In genomic region chr14:105858676-105859025, GRCh38 we compare ENCODE assay signal across 12 cellular contexts.
DNase-seq lines count a peak whose midpoint lies in the region; ATAC-seq and TF ChIP-seq lines count a peak whose summit lies in the region.
"Had no signal": no experiment of that assay in that cellular context is flagged by ENCODE, and none has a peak within 500 bp of the region (broad histone marks: within the 10 kb centered on the region; RNA-seq: fewer than 3 reads in every experiment).

No MANE protein-coding gene starts in this region.

- intact Hi-C loops in natural killer cell (cut with micrococcal nuclease): no loop called here
- intact Hi-C loops in colonic mucosa (cut with DNase I): no loop called here

- H3K9me3 ChIP-seq in CD8-positive, alpha-beta memory T cell (ENCODE audit: low read length): no peaks in the 10 kb centered on the region
- H3K9me3 ChIP-seq in colonic mucosa: no peaks in the 10 kb centered on the region

- H3K9ac ChIP-seq in colonic mucosa (ENCODE audit: low read depth in 2 of 2, low read length in 2 of 2): no peak overlapping the region

- H3K36me3 ChIP-seq in CD8-positive, alpha-beta memory T cell (ENCODE audit: insufficient read depth, low read length): no peaks in the 10 kb centered on the region
- H3K36me3 ChIP-seq in colonic mucosa: no peaks in the 10 kb centered on the region

- DNase-seq in CD8-positive, alpha-beta memory T cell: peak in 1 of 5 donors; percentile 8
- peak; percentile 18 to 31 for DNase-seq in activated T-cell treated with anti-CD3 and anti-CD28 coated beads, Interleukin-2, amount 50 U/mL, for 48 hours
- DNase-seq in natural killer cell (peak; percentile 7), NCI-H1105 (lab: John Stamatoyannopoulos, UW) (no peak), colonic mucosa (no peak), Kasumi-1 (lab: John Stamatoyannopoulos, UW) (no peak)
- DNase-seq: Calu3; H7; NCI-H1436; NCI-H748 treated with DMSO at 0.1 percent for 48 hours; stimulated activated CD4-positive, alpha-beta T cell treated with anti-CD3 and anti-CD28 coated beads, Interleukin-4, amount 100 ng/mL, for 24 hours had no signal

- no peaks in the 10 kb centered on the region for H3K27me3 ChIP-seq in CD8-positive, alpha-beta memory T cell (ENCODE audit: insufficient read depth, low read length, poor library complexity, severe bottlenecking)
- no peaks in the 10 kb centered on the region for H3K27me3 ChIP-seq in colonic mucosa

- POLR2A ChIA-PET in CD8-positive, alpha-beta memory T cell (lab: Charles Lee): no interaction called here

- no peaks in the 10 kb centered on the region for H3K9me3 Mint-ChIP-seq in CD8-positive, alpha-beta memory T cell
- no peaks in the 10 kb centered on the region for H3K9me3 Mint-ChIP-seq in natural killer cell

- peaks cover 0 to 2% (median under 1%) of the 10 kb centered on the region in 3 donors for H3K36me3 Mint-ChIP-seq in CD8-positive, alpha-beta memory T cell
- no peaks in the 10 kb centered on the region for H3K36me3 Mint-ChIP-seq in natural killer cell

- peak; percentile 41 for TF ChIP-seq POLR2A in GM19099 (IDR thresholded peaks at IDR 0.05; ENCODE audit: extremely low read depth, insufficient read length, low read depth)

- H3K27ac Mint-ChIP-seq in CD8-positive, alpha-beta memory T cell: peak overlapping the region; percentile 23 to 96 (median 78)
- H3K27ac Mint-ChIP-seq in natural killer cell: no peak overlapping the region

- peak in 1 of 3 donors; percentile 18 for ATAC-seq in natural killer cell

- H3K4me1 Mint-ChIP-seq in CD8-positive, alpha-beta memory T cell: peaks cover 50 to 95% (median 69%) of the 10 kb centered on the region in 3 donors
- H3K4me1 Mint-ChIP-seq in natural killer cell: peaks cover 21 to 25% of the 10 kb centered on the region in 2 donors

- no peak for TF ChIP-seq CTCF in natural killer cell (IDR thresholded peaks at IDR 0.05)
- no peak for TF ChIP-seq CTCF in colonic mucosa (IDR thresholded peaks at IDR 0.05)

- H3K27ac ChIP-seq in CD8-positive, alpha-beta memory T cell (ENCODE audit: low read depth, low read length): peak overlapping the region; percentile 43
- no peak overlapping the region for H3K27ac ChIP-seq in colonic mucosa

- peaks cover 0 to 5% of the 10 kb centered on the region in 2 donors for H3K27me3 Mint-ChIP-seq in CD8-positive, alpha-beta memory T cell
- peaks cover 29 to 31% of the 10 kb centered on the region in 2 donors for H3K27me3 Mint-ChIP-seq in natural killer cell (ENCODE audit: low read depth in 2 of 2)

- peaks cover 53% of the 10 kb centered on the region for H3K4me1 ChIP-seq in CD8-positive, alpha-beta memory T cell (ENCODE audit: insufficient read depth, low read length)
- H3K4me1 ChIP-seq in colonic mucosa: no peaks in the 10 kb centered on the region

- H3K4me3 Mint-ChIP-seq in CD8-positive, alpha-beta memory T cell: peak overlapping the region in 6 of 7 donors; percentile 29 to 82 (median 52)
- H3K4me3 Mint-ChIP-seq in natural killer cell: no peak overlapping the region

- H3K4me3 ChIP-seq in CD8-positive, alpha-beta memory T cell (ENCODE audit: low read length): no peak overlapping the region
- no peak overlapping the region for H3K4me3 ChIP-seq in colonic mucosa

- CTCF ChIA-PET in CD8-positive, alpha-beta memory T cell (lab: Charles Lee): interaction anchor here (0.9 kb wide), 1 partner anchor 153 kb away, joined by 3 read pairs; no protein-coding TSS in a partner anchor

Comparison
In these comparisons a context has a peak if more than half of its experiments do, and no peak if none do; other contexts are left out.
1. DNase-seq: peak in activated T-cell treated with anti-CD3 and anti-CD28 coated beads, Interleukin-2, amount 50 U/mL, for 48 hours (2 of 2) and natural killer cell (single experiment); none in NCI-H1105 (single experiment), colonic mucosa (single experiment) and Kasumi-1 (0 of 2).
2. H3K27ac Mint-ChIP-seq: peak in CD8-positive, alpha-beta memory T cell (8 of 8); none in natural killer cell (0 of 2).